ENCODE assay signal across 23 cellular contexts in the genomic region with DNA sequence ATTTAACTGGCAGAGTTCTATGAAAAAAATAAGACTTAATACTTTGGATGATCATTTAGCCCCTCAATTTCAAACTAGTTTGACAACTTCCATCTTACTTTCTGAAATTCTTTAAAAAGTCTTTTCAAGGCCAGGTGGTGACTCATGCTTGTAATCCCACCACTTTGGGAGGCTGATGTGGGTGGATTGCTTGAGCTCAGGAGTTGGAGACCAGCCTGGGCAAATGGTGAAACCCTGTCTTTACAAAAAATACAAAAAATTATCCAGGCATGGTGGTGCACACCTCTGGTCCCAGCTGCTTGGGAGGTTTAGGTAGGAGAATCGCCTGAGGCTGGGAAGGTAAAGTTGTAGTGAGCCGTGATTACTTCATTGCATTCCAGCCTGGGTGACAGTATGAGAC.
DNase-seq lines count a peak whose midpoint lies in the region; ATAC-seq and TF ChIP-seq lines count a peak whose summit lies in the region.
"Had no signal": no experiment of that assay in that cellular context is flagged by ENCODE, and none has a peak within 500 bp of the region (broad histone marks: within the 10 kb centered on the region; RNA-seq: fewer than 3 reads in every experiment).

No MANE protein-coding gene starts in this region.

- DNase-seq in Daoy (ENCODE audit: low read depth) = peak; percentile 18
- DNase-seq in M059J (ENCODE audit: low read depth) = peak; percentile 16
- DNase-seq in mammary epithelial cell = peak; percentile 20
- peak; percentile 68 for DNase-seq in islet precursor cell
- DNase-seq in activated T-cell treated with anti-CD3 and anti-CD28 coated beads, Interleukin-2, amount 50 U/mL, for 24 hours = no peak
- no peak for DNase-seq in natural killer cell
- no peak for DNase-seq in mucosa of gallbladder (ENCODE audit: low spot score)
- no peak for DNase-seq in iPS-NIHi11 (ENCODE audit: low spot score)
- DNase-seq: activated CD4-positive, alpha-beta T cell treated with anti-CD3 and anti-CD28 coated beads, Interleukin-2, amount 10 ng/mL, durations not matched to agents 24 days and 14 days; activated CD8-positive, alpha-beta memory T cell treated with anti-CD3 and anti-CD28 coated beads, Interleukin-2, amount 50 U/mL, for 48 hours; activated gamma-delta T cell; amniotic stem cell; CD4-positive, CD25-positive, alpha-beta regulatory T cell; DMS 273 treated with DMSO at 0.1 percent for 48 hours; left colon; midbrain; NCI-H1105; NCI-H2081; Right ventricle myocardium superior; stimulated activated CD8-positive, alpha-beta memory T cell treated with anti-CD3 and anti-CD28 coated beads, Interleukin-4, amount 100 ng/mL, for 48 hours; substantia nigra; T-cell had no signal

- H3K4me2 ChIP-seq in mammary epithelial cell (ENCODE audit: insufficient read depth, low read depth, low read length) = no peak overlapping the region

- no peak overlapping the region for H3K9ac ChIP-seq in mammary epithelial cell (ENCODE audit: insufficient read depth, low read length)

- in situ Hi-C loops in mammary epithelial cell (cut with MboI; ENCODE audit: low sequenced_read_pairs in 2 of 2) = no loop called here

- H3K4me1 ChIP-seq in mammary epithelial cell (ENCODE audit: insufficient read depth, low read length) = no peaks in the 10 kb centered on the region

- H3K27me3 Mint-ChIP-seq in activated T-cell treated with anti-CD3 and anti-CD28 coated beads, Interleukin-2, amount 50 U/mL, for 24 hours = no peaks in the 10 kb centered on the region
- no peaks in the 10 kb centered on the region for H3K27me3 Mint-ChIP-seq in natural killer cell (ENCODE audit: low read depth in 2 of 2)

- H3K36me3 ChIP-seq in mammary epithelial cell (ENCODE audit: insufficient read depth, low read length) = peaks cover 3% of the 10 kb centered on the region

- CTCF ChIA-PET in mammary epithelial cell (lab: Charles Lee; ENCODE audit: low non-redundant PET) = no interaction called here

- 100% methylated on average over 2 of the region's 2 CpGs for WGBS in mammary epithelial cell (ENCODE audit: low coverage, missing lambda C conversion rate)

- BruUV-seq in mammary epithelial cell (replicated peaks; lab: Mats Ljungman, UMichigan) = no TSS peak

- dilution Hi-C loops in mammary epithelial cell (cut with HindIII; ENCODE audit: low sequenced_read_pairs) = no loop called here

- no peak overlapping the region for H3K4me3 Mint-ChIP-seq in activated T-cell treated with anti-CD3 and anti-CD28 coated beads, Interleukin-2, amount 50 U/mL, for 24 hours
- no peak overlapping the region for H3K4me3 Mint-ChIP-seq in natural killer cell
- H3K4me3 Mint-ChIP-seq: activated CD4-positive, alpha-beta T cell treated with anti-CD3 and anti-CD28 coated beads, Interleukin-2, amount 10 ng/mL, durations not matched to agents 24 days and 14 days; CD4-positive, CD25-positive, alpha-beta regulatory T cell; T-cell had no signal

- intact Hi-C loops in mammary epithelial cell (cut with micrococcal nuclease) = no loop called here
- intact Hi-C loops in natural killer cell (cut with micrococcal nuclease) = no loop called here

- H3K9me3 ChIP-seq in mammary epithelial cell (replicated peaks; ENCODE audit: insufficient read depth, low read length) = no peaks in the 10 kb centered on the region

- no peaks in the 10 kb centered on the region for H4K20me1 ChIP-seq in mammary epithelial cell (ENCODE audit: insufficient read depth, low read length)

- peaks cover 59% of the 10 kb centered on the region for H3K79me2 ChIP-seq in mammary epithelial cell (ENCODE audit: insufficient read depth, low read length)

- H3K36me3 Mint-ChIP-seq in activated T-cell treated with anti-CD3 and anti-CD28 coated beads, Interleukin-2, amount 50 U/mL, for 24 hours (ENCODE audit: low read depth) = no peaks in the 10 kb centered on the region
- no peaks in the 10 kb centered on the region for H3K36me3 Mint-ChIP-seq in natural killer cell
- H3K36me3 Mint-ChIP-seq: CD4-positive, CD25-positive, alpha-beta regulatory T cell had no signal

- no peaks in the 10 kb centered on the region for H3K27me3 ChIP-seq in mammary epithelial cell (ENCODE audit: insufficient read depth, low read length)

- no peaks in the 10 kb centered on the region for H3K9me3 Mint-ChIP-seq in activated T-cell treated with anti-CD3 and anti-CD28 coated beads, Interleukin-2, amount 50 U/mL, for 24 hours
- H3K9me3 Mint-ChIP-seq in natural killer cell = no peaks in the 10 kb centered on the region
- H3K9me3 Mint-ChIP-seq: activated CD4-positive, alpha-beta T cell treated with anti-CD3 and anti-CD28 coated beads, Interleukin-2, amount 10 ng/mL, durations not matched to agents 24 days and 14 days; CD4-positive, CD25-positive, alpha-beta regulatory T cell; T-cell had no signal

- H2AFZ ChIP-seq in mammary epithelial cell (ENCODE audit: low read depth, low read length) = no peak overlapping the region

- TF ChIP-seq CTCF in mammary epithelial cell (conservative IDR thresholded peaks at IDR 0.05 in 1 of 2, IDR thresholded peaks at IDR 0.05 in 1 of 2; ENCODE audit: extremely low read depth in 1 of 2, insufficient read depth in 1 of 2, low read depth in 1 of 2, low read length in 2 of 2) = no peak
- TF ChIP-seq CTCF in natural killer cell (IDR thresholded peaks at IDR 0.05) = no peak

- H3K27ac Mint-ChIP-seq in activated T-cell treated with anti-CD3 and anti-CD28 coated beads, Interleukin-2, amount 50 U/mL, for 24 hours = no peak overlapping the region
- H3K27ac Mint-ChIP-seq in natural killer cell = no peak overlapping the region
- H3K27ac Mint-ChIP-seq: activated CD4-positive, alpha-beta T cell treated with anti-CD3 and anti-CD28 coated beads, Interleukin-2, amount 10 ng/mL, durations not matched to agents 24 days and 14 days; CD4-positive, CD25-positive, alpha-beta regulatory T cell; T-cell had no signal

- no peak overlapping the region for H3K4me3 ChIP-seq in mammary epithelial cell (replicated peaks in 1 of 3; ENCODE audit: insufficient read depth in 1 of 3, low read depth in 2 of 3, low read length in 3 of 3)
- H3K4me3 ChIP-seq: coronary artery had no signal

- ATAC-seq in natural killer cell = no peak
- ATAC-seq: left colon, T-cell had no signal

- no peaks in the 10 kb centered on the region for H3K4me1 Mint-ChIP-seq in activated T-cell treated with anti-CD3 and anti-CD28 coated beads, Interleukin-2, amount 50 U/mL, for 24 hours (ENCODE audit: low read depth)
- peaks cover 0 to 9% of the 10 kb centered on the region in 2 donors for H3K4me1 Mint-ChIP-seq in natural killer cell
- H3K4me1 Mint-ChIP-seq: activated CD4-positive, alpha-beta T cell treated with anti-CD3 and anti-CD28 coated beads, Interleukin-2, amount 10 ng/mL, durations not matched to agents 24 days and 14 days; CD4-positive, CD25-positive, alpha-beta regulatory T cell; T-cell had no signal

- no peak overlapping the region for H3K27ac ChIP-seq in mammary epithelial cell (ENCODE audit: insufficient read depth, low read depth, low read length)
- H3K27ac ChIP-seq: coronary artery had no signal

Comparison
In these comparisons a context has a peak if more than half of its experiments do, and no peak if none do; other contexts are left out.
1. DNase-seq: peak in Daoy (single experiment), M059J (single experiment), mammary epithelial cell (single experiment) and islet precursor cell (single experiment); none in activated T-cell treated with anti-CD3 and anti-CD28 coated beads, Interleukin-2, amount 50 U/mL, for 24 hours (single experiment), natural killer cell (single experiment), mucosa of gallbladder (single experiment) and iPS-NIHi11 (single experiment).